Comparison of ENCODE assay signal across 8 cellular contexts in the genomic region with DNA sequence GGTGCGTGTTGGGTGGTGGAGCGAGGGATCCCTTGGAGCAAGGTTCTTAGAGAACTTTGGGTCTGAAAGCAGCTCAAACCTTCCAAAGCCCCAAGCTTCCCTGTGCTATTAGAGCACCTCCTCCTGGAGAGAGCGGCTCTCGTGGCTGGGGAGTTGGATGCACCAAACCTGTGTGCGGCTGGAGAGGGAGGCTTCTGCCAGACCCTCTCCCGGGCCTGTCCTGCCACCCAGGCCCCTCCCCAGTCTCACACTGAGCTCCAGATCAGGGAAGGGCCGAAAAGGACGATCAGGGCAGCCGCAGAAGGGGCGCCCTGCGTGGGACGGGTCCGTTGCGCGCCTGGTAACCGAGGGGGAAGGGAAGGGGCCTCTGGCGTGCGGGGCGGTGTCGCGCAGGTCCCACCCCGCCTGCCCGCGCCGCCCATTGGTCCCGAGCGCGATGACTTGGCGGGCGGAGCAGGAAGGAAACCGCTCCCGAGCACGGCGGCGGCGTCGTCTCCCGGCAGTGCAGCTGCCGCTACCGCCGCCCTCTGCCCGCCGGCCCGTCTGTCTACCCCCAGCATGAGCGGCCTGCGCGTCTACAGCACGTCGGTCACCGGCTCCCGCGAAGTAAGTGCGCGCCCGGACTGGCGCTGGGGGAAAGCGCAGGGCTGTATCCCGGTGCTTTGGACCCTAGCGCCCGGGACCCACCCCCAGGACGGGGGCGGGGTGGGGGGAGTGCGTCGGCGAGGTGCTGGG. TPM values are rescaled to one million over a fixed set of nuclear protein-coding genes. Genes with fewer than 3 reads are reported as not detected.
DNase-seq lines count a peak whose midpoint lies in the region; ATAC-seq and TF ChIP-seq lines count a peak whose summit lies in the region.

TSS of gene SH3BGRL3 (plus strand) at position 489 of the 735 bp plus-strand sequence. CDS start at position 559, 70 bp downstream.

- H3K9me3 ChIP-seq in stomach smooth muscle (ENCODE audit: control insufficient read depth in 2 of 2, low read length in 2 of 2) = no peaks in the 10 kb centered on the region

- peaks cover 5% of the 10 kb centered on the region for H3K27me3 Mint-ChIP-seq in neural crest cell (ENCODE audit: low read depth)

- peak within 1 kb of the TSS; percentile 88 for H3K4me3 ChIP-seq in fibroblast of villous mesenchyme (ENCODE audit: low read depth, low read length)
- H3K4me3 ChIP-seq in stomach smooth muscle (ENCODE audit: low read length in 2 of 2) = peak within 1 kb of the TSS; percentile 87 to 91

- peaks cover 65% of the 10 kb centered on the region for H3K4me1 ChIP-seq in stomach smooth muscle (ENCODE audit: control insufficient read depth, insufficient read depth, low read length)

- ATAC-seq in GM21526 (IDR thresholded peaks at IDR 0.05; ENCODE audit: low FRiP score, unreplicated experiment) = peak; percentile 60

- no peaks in the 10 kb centered on the region for H3K9me3 Mint-ChIP-seq in neural crest cell

- H3K9ac ChIP-seq in stomach smooth muscle (ENCODE audit: low read length in 2 of 2) = peak within 1 kb of the TSS; percentile 74 to 88

- H3K27ac Mint-ChIP-seq in neural crest cell (ENCODE audit: unreplicated experiment) = peak within 1 kb of the TSS; percentile 59

- TF ChIP-seq CTCF in fibroblast of villous mesenchyme (IDR thresholded peaks at IDR 0.05; ENCODE audit: insufficient read depth, low read depth, low read length) (peak; percentile 50), neural crest cell (conservative IDR thresholded peaks at IDR 0.05) (peak; percentile 57)

- peak within 1 kb of the TSS; percentile 82 for H3K27ac ChIP-seq in stomach smooth muscle (ENCODE audit: low read length)

- DNase-seq in DMS153 (lab: John Stamatoyannopoulos, UW) (peak; percentile 74), KG1 (lab: John Stamatoyannopoulos, UW) (peak; percentile 82), SHP77 treated with DMSO at 0.1 percent for 48 hours (lab: John Stamatoyannopoulos, UW) (peak; percentile 43), activated gamma-delta T cell (lab: John Stamatoyannopoulos, UW) (peak; percentile 82), fibroblast of villous mesenchyme (ENCODE audit: low read depth) (peak; percentile 86), neural crest cell (ENCODE audit: low read depth, low spot score) (peak; percentile 66)

- peaks cover 11% of the 10 kb centered on the region for H3K36me3 Mint-ChIP-seq in neural crest cell (ENCODE audit: low read depth)

- peaks cover 47% of the 10 kb centered on the region for H3K4me1 Mint-ChIP-seq in neural crest cell

- H3K36me3 ChIP-seq in stomach smooth muscle (ENCODE audit: control insufficient read depth in 2 of 2, insufficient read depth in 2 of 2, low read length in 2 of 2) = peaks cover 0 to 2% of the 10 kb centered on the region in 2 donors

- no peaks in the 10 kb centered on the region for H3K27me3 ChIP-seq in stomach smooth muscle (ENCODE audit: control insufficient read depth in 1 of 2, insufficient read depth in 2 of 2, low read length in 2 of 2)

- H3K4me3 Mint-ChIP-seq in neural crest cell = peak within 1 kb of the TSS; percentile 92

RNA-seq across cellular contexts. Expression of gene SH3BGRL3, which starts in this region (rescaled TPM):
- 18.1 and 26.4 TPM in 2 replicates for total RNA-seq in fibroblast of villous mesenchyme
- 97.9 and 100 TPM in 2 replicates for total RNA-seq in neural crest cell

Comparison
In these comparisons a context has a peak if more than half of its experiments do, and no peak if none do; other contexts are left out.
1. Peak in every context shown above with its lines: DNase-seq, ATAC-seq, H3K4me3 ChIP-seq and H3K27ac ChIP-seq.